17 cellular contexts compared by ENCODE assay signal in genomic region chr10:14660872-14661271, GRCh38.
DNase-seq lines count a peak whose midpoint lies in the region; ATAC-seq and TF ChIP-seq lines count a peak whose summit lies in the region.
"Had no signal": no experiment of that assay in that cellular context is flagged by ENCODE, and none has a peak within 500 bp of the region (broad histone marks: within the 10 kb centered on the region; RNA-seq: fewer than 3 reads in every experiment).

No MANE protein-coding gene starts in this region.

- H3K27ac Mint-ChIP-seq in T-cell, result peak overlapping the region; percentile 41 to 90
- H3K27ac Mint-ChIP-seq in naive B cell, result peak overlapping the region; percentile 66 to 95 (median 92)
- H3K27ac Mint-ChIP-seq: endodermal cell, HFFc6 had no signal

- H4K8ac ChIP-seq in neuronal stem cell (ENCODE audit: low read depth, low read length), result no peak overlapping the region

- in situ Hi-C loops in KBM-7 (cut with MboI; ENCODE audit: low pct_unique_long_range_greater_than_20kb, low sequenced_read_pairs) (no loop called here), mammary epithelial cell (cut with MboI; ENCODE audit: low sequenced_read_pairs in 2 of 2) (no loop called here)

- no peak overlapping the region for H4K91ac ChIP-seq in neuronal stem cell (ENCODE audit: low read depth, low read length, poor library complexity)

- H3K4me2 ChIP-seq in neuronal stem cell (ENCODE audit: insufficient read depth, low read length, poor library complexity, severe bottlenecking) (no peak overlapping the region), mammary epithelial cell (ENCODE audit: insufficient read depth, low read depth, low read length) (no peak overlapping the region)

- H3K18ac ChIP-seq in neuronal stem cell (ENCODE audit: low read length), result no peak overlapping the region

- DNase-seq in SKM-1 treated with dmso at 0.1 percent for 144 hours (lab: John Stamatoyannopoulos, UW; ENCODE audit: unreplicated experiment) (peak; percentile 21), SKM-1 (lab: John Stamatoyannopoulos, UW; ENCODE audit: unreplicated experiment) (no peak), KBM-7 (peak; percentile 20), T-cell (no peak), naive B cell (peak; percentile 35), neuronal stem cell (ENCODE audit: low spot score) (no peak), mammary epithelial cell (no peak)
- no peak for DNase-seq in activated effector memory CD4-positive, alpha-beta T cell treated with Interleukin-2 at 50 U/mL for 16 hours
- DNase-seq: activated CD4-positive, alpha-beta T cell treated with anti-CD3 and anti-CD28 coated beads for 4 hours; activated naive CD4-positive, alpha-beta T cell treated with anti-CD3 and anti-CD28 coated beads, Interleukin-2, amount 50 U/mL, for 16 hours; endodermal cell; GDM1; HFFc6; hypothalamus; left cardiac atrium; NCI-H446 treated with DMSO at 0.1 percent for 48 hours; posterior cingulate gyrus had no signal

- H3K4me3 Mint-ChIP-seq in T-cell (peak overlapping the region in 1 of 3 donors; percentile 52), naive B cell (peak overlapping the region; percentile 3 to 79 (median 58))
- H3K4me3 Mint-ChIP-seq: endodermal cell, HFFc6 had no signal

- no peak overlapping the region for H3K23ac ChIP-seq in neuronal stem cell (ENCODE audit: low read depth, low read length, poor library complexity)

- no peak overlapping the region for H2BK120ac ChIP-seq in neuronal stem cell (ENCODE audit: low read depth, low read length)

- no peaks in the 10 kb centered on the region for H3K79me2 ChIP-seq in mammary epithelial cell (ENCODE audit: insufficient read depth, low read length)

- no peak for TF ChIP-seq CTCF in mammary epithelial cell (conservative IDR thresholded peaks at IDR 0.05 in 1 of 2, IDR thresholded peaks at IDR 0.05 in 1 of 2; ENCODE audit: extremely low read depth in 1 of 2, insufficient read depth in 1 of 2, low read depth in 1 of 2, low read length in 2 of 2)

- H3K4me3 ChIP-seq in neuronal stem cell (ENCODE audit: low read length in 2 of 2) (no peak overlapping the region), mammary epithelial cell (replicated peaks in 1 of 3; ENCODE audit: insufficient read depth in 1 of 3, low read depth in 2 of 3, low read length in 3 of 3) (no peak overlapping the region)

- H3K36me3 ChIP-seq in neuronal stem cell (replicated peaks in 1 of 2; ENCODE audit: control insufficient read depth in 2 of 2, insufficient read depth in 2 of 2, low read length in 2 of 2) (no peaks in the 10 kb centered on the region), mammary epithelial cell (ENCODE audit: insufficient read depth, low read length) (no peaks in the 10 kb centered on the region)

- no peak overlapping the region for H2BK5ac ChIP-seq in neuronal stem cell (ENCODE audit: low read length)

- ATAC-seq in T-cell (replicated peaks in 1 of 4), result no peak
- peak; percentile 16 to 20 for ATAC-seq in naive B cell (ENCODE audit: low read depth in 2 of 2)
- ATAC-seq: left cardiac atrium had no signal

- no peak overlapping the region for H2BK15ac ChIP-seq in neuronal stem cell (ENCODE audit: low read length)

- intact Hi-C loops in mammary epithelial cell (cut with micrococcal nuclease), result no loop called here

- H3K27ac ChIP-seq in neuronal stem cell (replicated peaks; ENCODE audit: low read length) (no peak overlapping the region), mammary epithelial cell (ENCODE audit: insufficient read depth, low read depth, low read length) (no peak overlapping the region)

- H3K9ac ChIP-seq in neuronal stem cell (ENCODE audit: low read depth, low read length, poor library complexity), result no peak overlapping the region
- no peak overlapping the region for H3K9ac ChIP-seq in mammary epithelial cell (ENCODE audit: insufficient read depth, low read length)

- H3K9me3 Mint-ChIP-seq in T-cell (peaks cover 5 to 8% (median 8%) of the 10 kb centered on the region in 3 donors), naive B cell (peaks cover 0 to 6% (median under 1%) of the 10 kb centered on the region in 7 donors)
- H3K9me3 Mint-ChIP-seq: endodermal cell, HFFc6 had no signal

- H3K14ac ChIP-seq in neuronal stem cell (ENCODE audit: low read length), result no peak overlapping the region

- no peaks in the 10 kb centered on the region for H3K79me1 ChIP-seq in neuronal stem cell (ENCODE audit: low read depth, low read length)

- H2BK12ac ChIP-seq in neuronal stem cell (ENCODE audit: low read length), result no peak overlapping the region

- H3K36me3 Mint-ChIP-seq in T-cell, result no peaks in the 10 kb centered on the region
- peaks cover 0 to 2% of the 10 kb centered on the region in 2 donors for H3K36me3 Mint-ChIP-seq in naive B cell

- H4K20me1 ChIP-seq in mammary epithelial cell (ENCODE audit: insufficient read depth, low read length), result no peaks in the 10 kb centered on the region

- CTCF ChIA-PET in T-cell (lab: Charles Lee) (interaction anchor here in 1 of 2 donors (0.6 kb wide), 1 partner anchor 22 kb away, joined by 5 read pairs; no protein-coding TSS in a partner anchor), mammary epithelial cell (lab: Charles Lee; ENCODE audit: low non-redundant PET) (no interaction called here)

- no TSS peak for BruUV-seq in mammary epithelial cell (replicated peaks; lab: Mats Ljungman, UMichigan)

- no CpG with 5 or more reads among the region's 4 CpGs for WGBS in neuronal stem cell (ENCODE audit: extremely low coverage in 2 of 2, insufficient read length in 2 of 2, insufficient replicate concordance in 1 of 2), 2 donors
- 93% methylated on average over 3 of the region's 4 CpGs for WGBS in mammary epithelial cell (ENCODE audit: low coverage, missing lambda C conversion rate)

- H3K27me3 ChIP-seq in neuronal stem cell (ENCODE audit: control insufficient read depth in 3 of 3, insufficient read depth in 3 of 3, low read depth in 1 of 3, low read length in 3 of 3) (no peaks in the 10 kb centered on the region), mammary epithelial cell (ENCODE audit: insufficient read depth, low read length) (no peaks in the 10 kb centered on the region)

- H3K9me3 ChIP-seq in neuronal stem cell (replicated peaks in 1 of 2; ENCODE audit: control insufficient read depth in 2 of 2, insufficient read depth in 1 of 2, low read depth in 1 of 2, low read length in 2 of 2) (no peaks in the 10 kb centered on the region), mammary epithelial cell (replicated peaks; ENCODE audit: insufficient read depth, low read length) (no peaks in the 10 kb centered on the region)

- dilution Hi-C loops in mammary epithelial cell (cut with HindIII; ENCODE audit: low sequenced_read_pairs), result no loop called here

- H2AFZ ChIP-seq in neuronal stem cell (ENCODE audit: low read length), result no peak overlapping the region
- no peak overlapping the region for H2AFZ ChIP-seq in mammary epithelial cell (ENCODE audit: low read depth, low read length)

- H3K27me3 Mint-ChIP-seq in T-cell (no peaks in the 10 kb centered on the region), naive B cell (no peaks in the 10 kb centered on the region)

- no peaks in the 10 kb centered on the region for H3K4me1 ChIP-seq in neuronal stem cell (ENCODE audit: control insufficient read depth in 2 of 2, insufficient read depth in 1 of 2, low read depth in 1 of 2, low read length in 2 of 2)
- H3K4me1 ChIP-seq in mammary epithelial cell (ENCODE audit: insufficient read depth, low read length), result peaks cover 30% of the 10 kb centered on the region

- H3K4ac ChIP-seq in neuronal stem cell (ENCODE audit: low read length), result no peak overlapping the region

- H3K4me1 Mint-ChIP-seq in T-cell (peaks cover 50 to 89% (median 84%) of the 10 kb centered on the region in 3 donors), naive B cell (peaks cover 71 to 83% (median 77%) of the 10 kb centered on the region in 3 donors)

- POLR2A ChIA-PET in T-cell (lab: Charles Lee), result no interaction called here

- no peak overlapping the region for H2AK5ac ChIP-seq in neuronal stem cell (ENCODE audit: low read depth, low read length)

Comparison
In these comparisons a context has a peak if more than half of its experiments do, and no peak if none do; other contexts are left out.
1. DNase-seq: peak in SKM-1 treated with dmso at 0.1 percent for 144 hours (single experiment), KBM-7 (single experiment) and naive B cell (single experiment); none in SKM-1 (single experiment), T-cell (0 of 34), neuronal stem cell (single experiment), activated effector memory CD4-positive, alpha-beta T cell treated with Interleukin-2 at 50 U/mL for 16 hours (single experiment) and mammary epithelial cell (single experiment).
2. ATAC-seq: peak in naive B cell (2 of 2); none in T-cell (0 of 4).